8 cellular contexts compared by ENCODE assay signal in the genomic region with DNA sequence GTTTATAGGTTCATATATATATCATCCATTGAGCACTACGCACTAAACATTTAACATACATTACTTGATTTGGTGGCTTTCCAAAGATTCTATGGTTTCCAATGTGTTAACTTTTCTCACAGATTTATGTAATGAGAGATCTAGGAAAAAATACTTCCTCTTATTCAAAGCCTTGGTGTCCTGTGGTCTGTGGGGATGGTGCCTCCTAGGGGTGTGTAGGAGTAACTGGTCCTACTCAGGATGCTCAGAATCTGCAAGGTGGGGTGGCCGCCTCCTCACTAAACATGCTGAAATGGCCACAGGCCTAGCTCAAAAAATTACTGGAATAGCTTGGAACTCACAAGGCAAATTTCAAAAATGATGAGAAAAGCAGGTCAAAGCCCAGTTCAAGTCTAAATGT. TPM values are rescaled to one million over a fixed set of nuclear protein-coding genes. Genes with fewer than 3 reads are reported as not detected.
DNase-seq lines count a peak whose midpoint lies in the region; ATAC-seq and TF ChIP-seq lines count a peak whose summit lies in the region.

No MANE protein-coding gene starts in this region.

- POLR2A ChIA-PET in PC-9 (lab: Charles Lee; ENCODE audit: unreplicated experiment) = interaction anchor here (0.7 kb wide), 1 partner anchor 28 kb away, joined by 7 read pairs; no protein-coding TSS in a partner anchor

- intact Hi-C loops in PC-9 (cut with micrococcal nuclease; ENCODE audit: unreplicated experiment) = no loop called here

- no peak overlapping the region for H3K4me3 ChIP-seq in PC-9

- no peaks in the 10 kb centered on the region for H4K20me1 ChIP-seq in PC-9 (ENCODE audit: insufficient read depth)

- 0 out of 2 replicates have a peak, but pooled peaks cover under 1% of the 10 kb centered on the region for H3F3A ChIP-seq in PC-9 (ENCODE audit: insufficient read depth, low read depth)

- H3K27ac ChIP-seq in 22Rv1 (no peak overlapping the region), PC-9 (no peak overlapping the region)

- CTCF ChIA-PET in PC-9 (lab: Charles Lee) = no interaction called here

- no peaks in the 10 kb centered on the region for H3K9me2 ChIP-seq in PC-9 (ENCODE audit: insufficient read depth)

- H2AFZ ChIP-seq in PC-9 = no peak overlapping the region

- ATAC-seq in GM21619 (IDR thresholded peaks at IDR 0.05; ENCODE audit: unreplicated experiment) (no peak), GM21723 (IDR thresholded peaks at IDR 0.05; ENCODE audit: unreplicated experiment) (no peak)

- BruUV-seq in PC-9 (replicated peaks; lab: Mats Ljungman, UMichigan) = no TSS peak

- no peaks in the 10 kb centered on the region for H3K36me3 ChIP-seq in PC-9 (ENCODE audit: low read depth)

- no peaks in the 10 kb centered on the region for H3K9me3 ChIP-seq in PC-9 (ENCODE audit: insufficient read depth, low read depth)

- peaks cover 9% of the 10 kb centered on the region for H3K4me1 ChIP-seq in PC-9 (replicated peaks; ENCODE audit: insufficient read depth)

- H3K79me2 ChIP-seq in PC-9 (ENCODE audit: low read depth) = no peaks in the 10 kb centered on the region

- DNase-seq in GM10266 (ENCODE audit: extremely low spot score) (peak; percentile 43), PC-9 (no peak), fibroblast of peridontal ligament (ENCODE audit: extremely low read depth) (peak; percentile 21), SK-N-DZ (ENCODE audit: low spot score) (no peak)
- peak; percentile 40 for DNase-seq in stimulated activated CD8-positive, alpha-beta memory T cell treated with anti-CD3 and anti-CD28 coated beads, Interleukin-4, amount 100 ng/mL, for 48 hours

- H3K27me3 ChIP-seq in PC-9 (ENCODE audit: insufficient read depth, low read depth) = no peaks in the 10 kb centered on the region

- H3K4me2 ChIP-seq in PC-9 = no peak overlapping the region

- TF ChIP-seq CTCF in 22Rv1 (IDR thresholded peaks at IDR 0.05) = peak; percentile 46
- peak; percentile 59 for TF ChIP-seq CTCF in GM10266 (IDR thresholded peaks at IDR 0.05; ENCODE audit: control insufficient read depth, insufficient read depth, low read depth, missing control alignments)
- peak; percentile 49; the same call in 1 of the 2 replicates for TF ChIP-seq CTCF in PC-9 (conservative IDR thresholded peaks at IDR 0.05)

RNA-seq across cellular contexts. Expression of gene GPR55, which starts 11.6 kb away (rescaled TPM):
- total RNA-seq in PC-9 (2021) = not detected in 2 replicates
- not detected in 2 replicates for polyA plus RNA-seq in SK-N-DZ (2014; cell fraction: cytosol; rRNA removed)
- polyA plus RNA-seq in SK-N-DZ (2014; cell fraction: nucleus; rRNA removed) = not detected in 2 replicates

RNA-seq across cellular contexts. Expression of gene ITM2C, which starts 48.7 kb away (rescaled TPM):
- total RNA-seq in PC-9 (2021) = 76.0 and 96.4 TPM in 2 replicates
- 94.1 and 96.8 TPM in 2 replicates for polyA plus RNA-seq in SK-N-DZ (2014; cell fraction: cytosol; rRNA removed)
- polyA plus RNA-seq in SK-N-DZ (2014; cell fraction: nucleus; rRNA removed) = 45.4 and 55.7 TPM in 2 replicates

Comparison
In these comparisons a context has a peak if more than half of its experiments do, and no peak if none do; other contexts are left out.
1. DNase-seq: peak in GM10266 (single experiment), fibroblast of peridontal ligament (single experiment) and stimulated activated CD8-positive, alpha-beta memory T cell treated with anti-CD3 and anti-CD28 coated beads, Interleukin-4, amount 100 ng/mL, for 48 hours (single experiment); none in PC-9 (0 of 2) and SK-N-DZ (single experiment).
2. Peak in every context shown above with its lines, with median percentiles within 50 percentile points of each other: CTCF ChIP-seq.